ENCODE assay signal across 11 cellular contexts in genomic region chr1:116051896-116052295, GRCh38. TPM values are rescaled to one million over a fixed set of nuclear protein-coding genes. Genes with fewer than 3 reads are reported as not detected.
"Had no signal": no experiment of that assay in that cellular context is flagged by ENCODE, and none has a peak within 500 bp of the region (broad histone marks: within the 10 kb centered on the region; RNA-seq: fewer than 3 reads in every experiment).

No MANE protein-coding gene starts in this region.

RNA-seq across cellular contexts. Expression of gene MAB21L3, which starts 59.3 kb away (rescaled TPM):
- total RNA-seq: activated naive CD4-positive, alpha-beta T cell treated with anti-CD3 and anti-CD28 coated beads for 36 hours; activated naive CD4-positive, alpha-beta T cell treated with anti-CD3 and anti-CD28 coated beads, Interleukin-2, amount 50 U/mL, for 72 hours; activated naive CD8-positive, alpha-beta T cell treated with anti-CD3 and anti-CD28 coated beads, Interleukin-2, amount 10 ng/mL, durations not matched to agents 7 days and 5 days; activated T-cell treated with anti-CD3 and anti-CD28 coated beads, Interleukin-2, amount 50 U/mL, for 4 hours; activated T-helper 1 cell treated with anti-CD3 and anti-CD28 coated beads, Interleukin-12 subunit alpha, Interleukin-12 subunit beta, Interleukin-2, Interleukin-4 antibody, amounts not matched to agents 30 ng/mL and 10 ng/mL and 1 ng/mL, durations not matched to agents 14 hours and 24 hours and 36 hours; activated T-helper 17 cell treated with anti-CD3 and anti-CD28 coated beads, Interleukin-2, amount 50 U/mL, for 72 hours; activated T-helper 2 cell treated with anti-CD3 and anti-CD28 coated beads, Interferon-gamma antibody, Interleukin-2, Interleukin-4, amounts not matched to agents 10 μg/mL and 5 μg/mL and 100 μg/mL, durations not matched to agents 14 hours and 24 hours and 36 hours; aorta; ascending aorta; body of pancreas; cardiac septum had no signal
